ENCODE assay signal across 8 cellular contexts in the genomic region with DNA sequence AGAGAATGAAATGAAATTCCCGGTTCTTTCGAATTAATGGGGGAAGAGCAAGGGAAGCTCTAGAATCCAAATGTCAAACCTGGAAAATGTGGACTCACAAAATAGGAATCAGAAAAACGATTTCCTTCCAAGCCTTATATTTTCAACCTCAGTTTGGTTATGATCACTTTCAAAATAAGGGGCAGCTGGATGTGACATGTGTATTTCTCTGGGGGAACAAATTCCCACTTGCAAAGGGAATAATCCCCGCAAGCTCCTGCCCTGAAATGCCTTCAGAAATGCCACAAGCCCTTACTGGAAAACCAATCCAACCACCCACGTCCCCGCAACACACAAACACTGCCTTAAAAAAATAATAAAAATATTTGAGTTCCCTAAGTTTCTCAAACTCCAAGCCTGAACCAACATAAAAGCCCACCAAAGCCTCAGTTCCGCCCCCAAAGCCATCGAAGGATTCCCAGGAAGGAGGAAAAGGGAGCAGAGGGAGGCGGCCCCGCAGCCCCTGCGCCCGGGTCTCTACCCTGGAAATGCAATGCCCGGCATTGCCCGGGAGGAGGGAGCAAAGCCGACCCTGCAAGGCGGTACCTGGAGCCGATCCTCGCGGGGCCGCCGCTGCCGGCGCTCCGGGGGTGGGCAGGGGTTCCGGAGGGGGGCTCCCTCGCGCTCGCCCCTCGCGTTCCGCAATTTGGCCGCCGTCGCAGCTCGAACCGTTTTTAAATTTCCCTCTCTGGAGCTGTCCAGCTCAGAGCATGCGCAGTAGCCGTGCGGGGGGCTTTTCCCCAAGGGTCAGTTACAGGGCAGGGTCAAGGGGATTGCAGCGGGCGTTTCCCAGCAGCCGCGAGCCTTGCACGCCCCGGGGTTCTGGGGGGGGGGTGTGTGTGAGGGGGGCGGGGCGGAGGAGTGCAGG. TPM values are rescaled to one million over a fixed set of nuclear protein-coding genes. Genes with fewer than 3 reads are reported as not detected.
DNase-seq lines count a peak whose midpoint lies in the region; ATAC-seq, FAIRE-seq and TF ChIP-seq lines count a peak whose summit lies in the region.

A gene with protein sequence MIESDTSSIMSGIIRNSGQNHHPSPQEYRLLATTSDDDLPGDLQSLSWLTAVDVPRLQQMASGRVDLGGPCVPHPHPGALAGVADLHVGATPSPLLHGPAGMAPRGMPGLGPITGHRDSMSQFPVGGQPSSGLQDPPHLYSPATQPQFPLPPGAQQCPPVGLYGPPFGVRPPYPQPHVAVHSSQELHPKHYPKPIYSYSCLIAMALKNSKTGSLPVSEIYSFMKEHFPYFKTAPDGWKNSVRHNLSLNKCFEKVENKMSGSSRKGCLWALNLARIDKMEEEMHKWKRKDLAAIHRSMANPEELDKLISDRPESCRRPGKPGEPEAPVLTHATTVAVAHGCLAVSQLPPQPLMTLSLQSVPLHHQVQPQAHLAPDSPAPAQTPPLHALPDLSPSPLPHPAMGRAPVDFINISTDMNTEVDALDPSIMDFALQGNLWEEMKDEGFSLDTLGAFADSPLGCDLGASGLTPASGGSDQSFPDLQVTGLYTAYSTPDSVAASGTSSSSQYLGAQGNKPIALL (minus strand): TSS at position 751 of the 907 bp plus-strand sequence. CDS start 963 bp downstream, outside the sequence.

- peak within 1 kb of the TSS; percentile 90 to 99 (median 96) for H3K4me2 ChIP-seq in BLaER1 treated with 17β-estradiol and CSF1 and Interleukin-3, amounts not matched to agents 10 nM and 100 nM

- intact Hi-C loops in MCF 10A (cut with micrococcal nuclease), result no loop called here
- intact Hi-C loops in naive thymus-derived CD4-positive, alpha-beta T cell (cut with micrococcal nuclease), result no loop called here

- peaks cover 0 to 55% (median 30%) of the 10 kb centered on the region in 11 experiments; a peak in 16 of 22 replicates for H4K20me1 ChIP-seq in BLaER1 treated with 17β-estradiol and CSF1 and Interleukin-3, amounts not matched to agents 10 nM and 100 nM

- peak within 1 kb of the TSS in 8 of 11 experiments; percentile 18 to 59 (median 43); a peak in 11 of 22 replicates for H3K9ac ChIP-seq in BLaER1 treated with 17β-estradiol and CSF1 and Interleukin-3, amounts not matched to agents 10 nM and 100 nM

- H3K27ac Mint-ChIP-seq in IgD-negative memory B cell (no peak within 1 kb of the TSS), MCF 10A (ENCODE audit: low read depth, unreplicated experiment) (no peak within 1 kb of the TSS)
- no peak within 1 kb of the TSS for H3K27ac Mint-ChIP-seq in naive thymus-derived CD4-positive, alpha-beta T cell

- POLR2A ChIA-PET in MCF 10A (lab: Yijun Ruan, JAX), result interaction anchor here (1.5 kb wide), 1 partner anchor 63 kb away, joined by 3 read pairs; no protein-coding TSS in a partner anchor
- POLR2A ChIA-PET in naive thymus-derived CD4-positive, alpha-beta T cell (lab: Charles Lee), result no interaction called here

- peak; percentile 16 for ATAC-seq in naive thymus-derived CD4-positive, alpha-beta T cell
- ATAC-seq in HG03565 (IDR thresholded peaks at IDR 0.05; ENCODE audit: unreplicated experiment), result no peak
- ATAC-seq in GM18517 (IDR thresholded peaks at IDR 0.05; ENCODE audit: unreplicated experiment), result no peak

- BruUV-seq in MCF 10A (replicated peaks; lab: Mats Ljungman, UMichigan), result no TSS peak

- H3K27ac ChIP-seq in BLaER1 treated with 17β-estradiol and CSF1 and Interleukin-3, amounts not matched to agents 10 nM and 100 nM, result no peak within 1 kb of the TSS
- no peak within 1 kb of the TSS for H3K27ac ChIP-seq in naive thymus-derived CD4-positive, alpha-beta T cell (ENCODE audit: low read depth, low read length)

- no peaks in the 10 kb centered on the region for H3K36me3 ChIP-seq in BLaER1 treated with 17β-estradiol and CSF1 and Interleukin-3, amounts not matched to agents 10 nM and 100 nM
- H3K36me3 ChIP-seq in naive thymus-derived CD4-positive, alpha-beta T cell (ENCODE audit: control insufficient read depth in 2 of 3, insufficient read depth in 3 of 3, low read length in 3 of 3), result no peaks in the 10 kb centered on the region

- CTCF ChIA-PET in MCF 10A (lab: Yijun Ruan, JAX), result no interaction called here
- CTCF ChIA-PET in naive thymus-derived CD4-positive, alpha-beta T cell (lab: Charles Lee), result no interaction called here

- peaks cover 73 to 90% (median 83%) of the 10 kb centered on the region in 11 experiments for H3K27me3 ChIP-seq in BLaER1 treated with 17β-estradiol and CSF1 and Interleukin-3, amounts not matched to agents 10 nM and 100 nM
- H3K27me3 ChIP-seq in naive thymus-derived CD4-positive, alpha-beta T cell (ENCODE audit: control insufficient read depth in 2 of 2, insufficient read depth in 2 of 2, low read length in 2 of 2), result peaks cover 0 to 5% of the 10 kb centered on the region in 2 donors

- H3K36me3 Mint-ChIP-seq in IgD-negative memory B cell (no peaks in the 10 kb centered on the region), MCF 10A (ENCODE audit: insufficient read depth, unreplicated experiment) (peaks cover 6% of the 10 kb centered on the region)
- peaks cover 0 to 6% (median 0%) of the 10 kb centered on the region in 5 donors for H3K36me3 Mint-ChIP-seq in naive thymus-derived CD4-positive, alpha-beta T cell

- peaks cover 6 to 8% (median 7%) of the 10 kb centered on the region in 3 donors for H3K4me1 Mint-ChIP-seq in IgD-negative memory B cell
- H3K4me1 Mint-ChIP-seq in MCF 10A (ENCODE audit: insufficient read depth, unreplicated experiment), result no peaks in the 10 kb centered on the region
- H3K4me1 Mint-ChIP-seq in naive thymus-derived CD4-positive, alpha-beta T cell, result peaks cover 9 to 18% (median 11%) of the 10 kb centered on the region in 7 donors

- FAIRE-seq in RCC 7860 (lab: Jason Lieb, UNC), result no peak

- H3K4me3 Mint-ChIP-seq in IgD-negative memory B cell (peak within 1 kb of the TSS; percentile 50 to 95 (median 81)), MCF 10A (ENCODE audit: unreplicated experiment) (peak within 1 kb of the TSS; percentile 73)
- H3K4me3 Mint-ChIP-seq in naive thymus-derived CD4-positive, alpha-beta T cell, result peak within 1 kb of the TSS; percentile 38 to 94 (median 83)

- H3K27me3 Mint-ChIP-seq in IgD-negative memory B cell (peaks cover 58% of the 10 kb centered on the region), MCF 10A (ENCODE audit: insufficient read depth, unreplicated experiment) (peaks cover 60% of the 10 kb centered on the region)
- H3K27me3 Mint-ChIP-seq in naive thymus-derived CD4-positive, alpha-beta T cell, result peaks cover 58 to 76% (median 67%) of the 10 kb centered on the region in 5 donors

- no peaks in the 10 kb centered on the region for H3K9me3 ChIP-seq in BLaER1 treated with 17β-estradiol and CSF1 and Interleukin-3, amounts not matched to agents 10 nM and 100 nM (replicated peaks in 1 of 11)
- no peaks in the 10 kb centered on the region for H3K9me3 ChIP-seq in naive thymus-derived CD4-positive, alpha-beta T cell (ENCODE audit: control insufficient read depth in 2 of 3, low read length in 3 of 3)

- no peak for TF ChIP-seq CTCF in MCF 10A (IDR thresholded peaks at IDR 0.05; ENCODE audit: unreplicated experiment)

- H3K4me1 ChIP-seq in BLaER1 treated with 17β-estradiol and CSF1 and Interleukin-3, amounts not matched to agents 10 nM and 100 nM, result peaks cover 4 to 27% (median 24%) of the 10 kb centered on the region in 10 experiments; a peak in 18 of 20 replicates
- no peaks in the 10 kb centered on the region for H3K4me1 ChIP-seq in naive thymus-derived CD4-positive, alpha-beta T cell (ENCODE audit: control insufficient read depth in 2 of 2, insufficient read depth in 2 of 2, low read length in 2 of 2)

- H3K4me3 ChIP-seq in BLaER1 treated with 17β-estradiol and CSF1 and Interleukin-3, amounts not matched to agents 10 nM and 100 nM, result peak within 1 kb of the TSS; percentile 54 to 72 (median 62)
- H3K4me3 ChIP-seq in naive thymus-derived CD4-positive, alpha-beta T cell (ENCODE audit: low read length), result peak within 1 kb of the TSS; percentile 20

- DNase-seq in MCF 10A (ENCODE audit: unreplicated experiment) (no peak), RCC 7860 (ENCODE audit: low spot score) (no peak), T1000 (lab: John Stamatoyannopoulos, UW) (no peak)
- no peak for DNase-seq in naive thymus-derived CD4-positive, alpha-beta T cell

- H3K9me3 Mint-ChIP-seq in IgD-negative memory B cell, result no peaks in the 10 kb centered on the region
- H3K9me3 Mint-ChIP-seq in MCF 10A (ENCODE audit: unreplicated experiment), result no peaks in the 10 kb centered on the region
- no peaks in the 10 kb centered on the region for H3K9me3 Mint-ChIP-seq in naive thymus-derived CD4-positive, alpha-beta T cell

RNA-seq across cellular contexts. Expression of the gene that starts here (rescaled TPM):
- not detected for polyA plus RNA-seq in IgD-negative memory B cell
- total RNA-seq in MCF 10A (2022), result not detected in 2 replicates
- total RNA-seq in naive thymus-derived CD4-positive, alpha-beta T cell, result not detected
- not detected for polyA plus RNA-seq in naive thymus-derived CD4-positive, alpha-beta T cell

Comparison
In these comparisons a context has a peak if more than half of its experiments do, and no peak if none do; other contexts are left out.
1. Peak in ATAC-seq and H3K4me3 ChIP-seq in naive thymus-derived CD4-positive, alpha-beta T cell; RNA of the gene not detected or under 1 TPM.